In genomic region chr17:72358465-72358864, GRCh38 we compare ENCODE assay signal across 14 cellular contexts.
DNase-seq lines count a peak whose midpoint lies in the region; ATAC-seq and TF ChIP-seq lines count a peak whose summit lies in the region.
"Had no signal": no experiment of that assay in that cellular context is flagged by ENCODE, and none has a peak within 500 bp of the region (broad histone marks: within the 10 kb centered on the region; RNA-seq: fewer than 3 reads in every experiment).

No MANE protein-coding gene starts in this region.

- H3K9me3 ChIP-seq in GM23248 (ENCODE audit: low read depth) = no peaks in the 10 kb centered on the region
- no peaks in the 10 kb centered on the region for H3K9me3 ChIP-seq in MM.1S (replicated peaks; ENCODE audit: insufficient read depth, low read length)
- H3K9me3 ChIP-seq in CD4-positive, alpha-beta T cell (ENCODE audit: control insufficient read depth, low read length) = peaks cover 4% of the 10 kb centered on the region
- H3K9me3 ChIP-seq: right lobe of liver, uterus had no signal

- no peak overlapping the region for H2AFZ ChIP-seq in GM23248
- no peak overlapping the region for H2AFZ ChIP-seq in MM.1S (ENCODE audit: low read length)

- H4K20me1 ChIP-seq in GM23248 (ENCODE audit: insufficient read depth) = no peaks in the 10 kb centered on the region
- H4K20me1 ChIP-seq in MM.1S (ENCODE audit: insufficient read depth, low read length) = no peaks in the 10 kb centered on the region

- H3F3A ChIP-seq in GM23248 (ENCODE audit: insufficient read depth) (peaks cover 38% of the 10 kb centered on the region), MM.1S (ENCODE audit: insufficient read depth, low read length) (no peaks in the 10 kb centered on the region)

- peak overlapping the region; percentile 71 for H3K27ac ChIP-seq in GM23248
- H3K27ac ChIP-seq in RWPE1 = no peak overlapping the region
- H3K27ac ChIP-seq in MM.1S (ENCODE audit: low read length) = no peak overlapping the region
- H3K27ac ChIP-seq in CD4-positive, alpha-beta T cell (ENCODE audit: low read depth, low read length) = no peak overlapping the region
- H3K27ac ChIP-seq: right lobe of liver, uterus had no signal

- peaks cover 10% of the 10 kb centered on the region for H3K9me3 Mint-ChIP-seq in CD4-positive, alpha-beta T cell

- H3K27me3 Mint-ChIP-seq in CD4-positive, alpha-beta T cell = peaks cover 5% of the 10 kb centered on the region
- H3K27me3 Mint-ChIP-seq: activated CD8-positive, alpha-beta memory T cell treated with anti-CD3 and anti-CD28 coated beads, Interleukin-2, amount 10 ng/mL, durations not matched to agents 7 days and 5 days had no signal

- H3K4me3 Mint-ChIP-seq in CD4-positive, alpha-beta T cell = no peak overlapping the region
- H3K4me3 Mint-ChIP-seq: activated CD8-positive, alpha-beta memory T cell treated with anti-CD3 and anti-CD28 coated beads, Interleukin-2, amount 10 ng/mL, durations not matched to agents 7 days and 5 days had no signal

- ATAC-seq in HG03442 (IDR thresholded peaks at IDR 0.05; ENCODE audit: unreplicated experiment) = no peak
- ATAC-seq in CD4-positive, alpha-beta T cell (ENCODE audit: poor library complexity) = no peak
- ATAC-seq: activated CD8-positive, alpha-beta memory T cell treated with anti-CD3 and anti-CD28 coated beads, Interleukin-2, amount 10 ng/mL, durations not matched to agents 7 days and 5 days; right lobe of liver; stimulated activated naive CD8-positive, alpha-beta T cell treated with anti-CD3 and anti-CD28 coated beads, Interleukin-15, Interleukin-2, amounts not matched to agents 100 U/mL and 50 U/mL, for 24 hours had no signal

- CTCF ChIA-PET in RWPE1 (lab: Yijun Ruan, JAX) = interaction anchor here (0.6 to 0.7 kb wide), 3 partner anchors 52 to 1806 kb away, joined by 3 to 6 read pairs (median 4); no protein-coding TSS in a partner anchor
- CTCF ChIA-PET in CD4-positive, alpha-beta T cell (lab: Charles Lee) = no interaction called here

- in situ Hi-C loops in GM23248 (cut with MboI) = no loop called here

- H3K36me3 ChIP-seq in GM23248 (ENCODE audit: low read depth) (no peaks in the 10 kb centered on the region), MM.1S (replicated peaks; ENCODE audit: insufficient read depth, low read length) (no peaks in the 10 kb centered on the region)
- H3K36me3 ChIP-seq: right lobe of liver, uterus had no signal

- H3K79me2 ChIP-seq in GM23248 (ENCODE audit: insufficient read depth) (no peaks in the 10 kb centered on the region), MM.1S (ENCODE audit: low read length) (no peaks in the 10 kb centered on the region)

- no peak overlapping the region for H3K27ac Mint-ChIP-seq in CD4-positive, alpha-beta T cell
- H3K27ac Mint-ChIP-seq: activated CD8-positive, alpha-beta memory T cell treated with anti-CD3 and anti-CD28 coated beads, Interleukin-2, amount 10 ng/mL, durations not matched to agents 7 days and 5 days had no signal

- peak; percentile 84 for DNase-seq in GM23248
- DNase-seq in RWPE1 (ENCODE audit: low spot score) = peak; percentile 89
- peak; percentile 79 for DNase-seq in epithelial cell of proximal tubule (ENCODE audit: low read depth)
- peak; percentile 72 for DNase-seq in skeletal muscle cell (ENCODE audit: low read depth)
- no peak for DNase-seq in MM.1S
- DNase-seq in CD4-positive, alpha-beta T cell = no peak
- DNase-seq: activated CD8-positive, alpha-beta memory T cell treated with anti-CD3 and anti-CD28 coated beads, Interleukin-2, amount 10 ng/mL, durations not matched to agents 7 days and 5 days; activated naive CD4-positive, alpha-beta T cell treated with anti-CD3 and anti-CD28 coated beads, Interleukin-2, amount 50 U/mL, for 16 hours; COR-L47; NCI-H2081 treated with DMSO at 0.1 percent for 48 hours; right lobe of liver; stimulated activated naive CD8-positive, alpha-beta T cell treated with anti-CD3 and anti-CD28 coated beads, Interleukin-15, Interleukin-2, amounts not matched to agents 100 U/mL and 50 U/mL, for 24 hours; uterus had no signal

- no peaks in the 10 kb centered on the region for H3K27me3 ChIP-seq in GM23248 (replicated peaks; ENCODE audit: insufficient read depth)
- H3K27me3 ChIP-seq in MM.1S (replicated peaks; ENCODE audit: insufficient read depth, low read length) = no peaks in the 10 kb centered on the region
- no peaks in the 10 kb centered on the region for H3K27me3 ChIP-seq in CD4-positive, alpha-beta T cell (ENCODE audit: control insufficient read depth, insufficient read depth, low read length)
- H3K27me3 ChIP-seq: right lobe of liver had no signal

- TF ChIP-seq CTCF in RWPE1 (conservative IDR thresholded peaks at IDR 0.05; ENCODE audit: low read depth) = no peak
- TF ChIP-seq CTCF in epithelial cell of proximal tubule (conservative IDR thresholded peaks at IDR 0.05; ENCODE audit: low read depth, low read length) = no peak
- no peak for TF ChIP-seq CTCF in MM.1S (IDR thresholded peaks at IDR 0.05; ENCODE audit: low read length)
- TF ChIP-seq CTCF in CD4-positive, alpha-beta T cell (IDR thresholded peaks at IDR 0.05) = no peak

- intact Hi-C loops in CD4-positive, alpha-beta T cell (cut with DNase I, micrococcal nuclease) = loop anchor here in 1 of 2 experiments (5.0 kb wide), 1 partner anchor 61 kb away; no protein-coding TSS in a partner anchor

- H3K4me3 ChIP-seq in GM23248 (no peak overlapping the region), epithelial cell of proximal tubule (ENCODE audit: low read depth, low read length) (no peak overlapping the region), skeletal muscle cell (ENCODE audit: low read depth, low read length) (no peak overlapping the region), MM.1S (ENCODE audit: low read length) (no peak overlapping the region)
- H3K4me3 ChIP-seq: right lobe of liver, uterus had no signal

- H3K4me1 ChIP-seq in GM23248 (ENCODE audit: insufficient read depth) (peaks cover 35% of the 10 kb centered on the region), MM.1S (ENCODE audit: low read length) (no peaks in the 10 kb centered on the region)
- H3K4me1 ChIP-seq: right lobe of liver, uterus had no signal

- H3K9ac ChIP-seq in GM23248 (no peak overlapping the region), MM.1S (ENCODE audit: low read length) (no peak overlapping the region)

- H3K36me3 Mint-ChIP-seq in CD4-positive, alpha-beta T cell (ENCODE audit: low read depth) = no peaks in the 10 kb centered on the region
- H3K36me3 Mint-ChIP-seq: activated CD8-positive, alpha-beta memory T cell treated with anti-CD3 and anti-CD28 coated beads, Interleukin-2, amount 10 ng/mL, durations not matched to agents 7 days and 5 days had no signal

- POLR2A ChIA-PET in RWPE1 (lab: Yijun Ruan, JAX; ENCODE audit: low non-redundant PET) = no interaction called here
- POLR2A ChIA-PET in CD4-positive, alpha-beta T cell (lab: Charles Lee) = no interaction called here

- peak overlapping the region; percentile 35 for H3K4me2 ChIP-seq in GM23248 (ENCODE audit: unreplicated experiment)
- H3K4me2 ChIP-seq in MM.1S (ENCODE audit: low read depth, low read length) = no peak overlapping the region

- H3K9me2 ChIP-seq in GM23248 (ENCODE audit: insufficient read depth) (no peaks in the 10 kb centered on the region), MM.1S (replicated peaks; ENCODE audit: insufficient read depth, low read length) (no peaks in the 10 kb centered on the region)

- H3K4me1 Mint-ChIP-seq in CD4-positive, alpha-beta T cell (ENCODE audit: low read depth) = no peaks in the 10 kb centered on the region
- H3K4me1 Mint-ChIP-seq: activated CD8-positive, alpha-beta memory T cell treated with anti-CD3 and anti-CD28 coated beads, Interleukin-2, amount 10 ng/mL, durations not matched to agents 7 days and 5 days had no signal

Comparison
In these comparisons a context has a peak if more than half of its experiments do, and no peak if none do; other contexts are left out.
1. DNase-seq: peak in GM23248 (single experiment), RWPE1 (single experiment), epithelial cell of proximal tubule (single experiment) and skeletal muscle cell (single experiment); none in MM.1S (single experiment) and CD4-positive, alpha-beta T cell (0 of 10).